ENCODE assay signal across 19 cellular contexts in the genomic region with DNA sequence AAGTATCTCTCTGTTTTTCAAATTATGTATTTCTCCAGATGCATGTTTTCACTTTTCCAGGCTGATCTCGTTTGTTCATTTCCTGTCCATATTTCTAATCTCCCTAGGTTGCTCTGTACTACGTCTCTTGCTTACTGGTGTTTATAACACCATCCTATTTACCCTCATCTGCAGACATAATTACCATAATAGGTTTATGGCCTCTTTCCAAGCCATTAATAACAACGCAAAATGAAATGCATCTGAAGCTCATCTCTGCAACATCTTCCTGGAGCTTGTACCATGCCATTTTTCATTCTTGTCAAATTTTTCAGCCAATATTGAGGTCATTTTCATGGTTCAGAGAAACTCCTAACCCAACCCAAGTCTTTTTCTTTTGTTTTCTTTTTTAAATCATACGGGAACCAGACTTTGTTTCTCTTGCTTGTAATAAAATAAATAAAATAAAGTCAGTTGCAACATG. TPM values are rescaled to one million over a fixed set of nuclear protein-coding genes. Genes with fewer than 3 reads are reported as not detected.
DNase-seq lines count a peak whose midpoint lies in the region; ATAC-seq and TF ChIP-seq lines count a peak whose summit lies in the region.
"Had no signal": no experiment of that assay in that cellular context is flagged by ENCODE, and none has a peak within 500 bp of the region (broad histone marks: within the 10 kb centered on the region; RNA-seq: fewer than 3 reads in every experiment).

No MANE protein-coding gene starts in this region.

- H3K36me3 Mint-ChIP-seq in activated T-cell treated with anti-CD3 and anti-CD28 coated beads, Interleukin-2, amount 50 U/mL, for 4 hours (ENCODE audit: insufficient read depth), result no peaks in the 10 kb centered on the region
- H3K36me3 Mint-ChIP-seq: CD4-positive, alpha-beta memory T cell had no signal

- no peaks in the 10 kb centered on the region for H3K4me1 Mint-ChIP-seq in activated T-cell treated with anti-CD3 and anti-CD28 coated beads, Interleukin-2, amount 50 U/mL, for 4 hours (ENCODE audit: low read depth)
- H3K4me1 Mint-ChIP-seq: CD4-positive, alpha-beta memory T cell had no signal

- DNase-seq in BE2C (peak; percentile 16), NCI-H1436 (lab: John Stamatoyannopoulos, UW) (peak; percentile 58), SK-N-DZ (ENCODE audit: low spot score) (peak; percentile 64), left kidney (ENCODE audit: low read depth, low spot score) (peak; percentile 39), GM13977 (ENCODE audit: low spot score) (no peak), foreskin fibroblast (no peak)
- no peak for DNase-seq in activated T-cell treated with anti-CD3 and anti-CD28 coated beads, Interleukin-2, amount 50 U/mL, for 4 hours
- DNase-seq: activated CD4-positive, alpha-beta T cell treated with anti-CD3 and anti-CD28 coated beads for 48 hours; activated effector memory CD4-positive, alpha-beta T cell treated with Interleukin-2 at 50 U/mL for 16 hours; CD4-positive, alpha-beta memory T cell; glutamatergic neuron; KG1; MV-4-11; NK-92 treated with Interleukin-12 subunit alpha and Interleukin-12 subunit beta, amount 100 ng/mL, for 24 hours; nucleus accumbens; retina; testis had no signal

- peaks cover 21% of the 10 kb centered on the region for H3K4me1 ChIP-seq in BE2C
- H3K4me1 ChIP-seq: testis had no signal

- 0 out of 2 replicates have a peak, but pooled peaks cover 3% of the 10 kb centered on the region for H3K36me3 ChIP-seq in BE2C

- no peak for ATAC-seq in HG03378 (IDR thresholded peaks at IDR 0.05; ENCODE audit: unreplicated experiment)
- ATAC-seq in activated T-cell treated with anti-CD3 and anti-CD28 coated beads, Interleukin-2, amount 50 U/mL, for 4 hours, result no peak

- H3K4me3 Mint-ChIP-seq in activated T-cell treated with anti-CD3 and anti-CD28 coated beads, Interleukin-2, amount 50 U/mL, for 4 hours, result no peak overlapping the region
- H3K4me3 Mint-ChIP-seq: CD4-positive, alpha-beta memory T cell had no signal

- H3K9me3 Mint-ChIP-seq in activated T-cell treated with anti-CD3 and anti-CD28 coated beads, Interleukin-2, amount 50 U/mL, for 4 hours, result peaks cover 4% of the 10 kb centered on the region

- H3K27me3 ChIP-seq in BE2C, result no peaks in the 10 kb centered on the region
- H3K27me3 ChIP-seq: testis had no signal

- H3K27me3 Mint-ChIP-seq in activated T-cell treated with anti-CD3 and anti-CD28 coated beads, Interleukin-2, amount 50 U/mL, for 4 hours (ENCODE audit: low read depth), result peaks cover 11% of the 10 kb centered on the region

- TF ChIP-seq CTCF in BE2C (IDR thresholded peaks at IDR 0.05; ENCODE audit: low read depth, low read length) (no peak), GM13977 (IDR thresholded peaks at IDR 0.05; ENCODE audit: extremely low read depth, insufficient read depth, missing control alignments) (no peak), foreskin fibroblast (IDR thresholded peaks at IDR 0.05; ENCODE audit: low read depth, low read length) (no peak)

- H3K9me3 ChIP-seq in BE2C, result no peaks in the 10 kb centered on the region
- H3K9me3 ChIP-seq: testis had no signal

- H3K4me3 ChIP-seq in BE2C (ENCODE audit: low read depth, low read length) (peak overlapping the region; percentile 35), foreskin fibroblast (ENCODE audit: low read depth in 1 of 2, low read length in 2 of 2) (no peak overlapping the region)
- H3K4me3 ChIP-seq: lung, testis had no signal

- in situ Hi-C loops in GM13977 (cut with MboI; ENCODE audit: low pct_unique_long_range_greater_than_20kb, low sequenced_read_pairs, unreplicated experiment), result loop anchor here (25.0 kb wide), 1 partner anchor 90 kb away; no protein-coding TSS in a partner anchor

RNA-seq across cellular contexts. Expression of gene DPYSL3, which starts 37.2 kb away (rescaled TPM):
- 306 TPM for polyA plus RNA-seq in BE2C (2012; ENCODE audit: insufficient read depth, insufficient read length, low read depth)
- polyA plus RNA-seq in SK-N-DZ (2014; cell fraction: cytosol; rRNA removed), result 18.9 and 19.3 TPM in 2 replicates
- polyA plus RNA-seq in SK-N-DZ (2014; cell fraction: nucleus; rRNA removed), result 15.7 and 21.6 TPM in 2 replicates
- under 1 TPM; 0.21 to 0.40 (median 0.30) TPM for total RNA-seq in activated T-cell treated with anti-CD3 and anti-CD28 coated beads, Interleukin-2, amount 50 U/mL, for 4 hours
- polyA plus RNA-seq: CD4-positive, alpha-beta memory T cell had no signal

Comparison
In these comparisons a context has a peak if more than half of its experiments do, and no peak if none do; other contexts are left out.
1. DNase-seq: peak in BE2C (single experiment), NCI-H1436 (single experiment), SK-N-DZ (single experiment) and left kidney (single experiment); none in activated T-cell treated with anti-CD3 and anti-CD28 coated beads, Interleukin-2, amount 50 U/mL, for 4 hours (single experiment), GM13977 (single experiment) and foreskin fibroblast (0 of 2).